17 cellular contexts compared by ENCODE assay signal in genomic region chr10:47243356-47243755, GRCh38. TPM values are rescaled to one million over a fixed set of nuclear protein-coding genes. Genes with fewer than 3 reads are reported as not detected.
A peak's percentile ranks its signal among the peaks of the same experiment; 100 is the strongest.
DNase-seq lines count a peak whose midpoint lies in the region; ATAC-seq and TF ChIP-seq lines count a peak whose summit lies in the region.
"Had no signal": no experiment of that assay in that cellular context is flagged by ENCODE, and none has a peak within 500 bp of the region (broad histone marks: within the 10 kb centered on the region; RNA-seq: fewer than 3 reads in every experiment).

No MANE protein-coding gene starts in this region.

- TF ChIP-seq EP300 in stomach (IDR thresholded peaks at IDR 0.05) = no peak

- 82 to 89% (median 88%) methylated on average over 3 to 4 of the region's 4 CpGs for WGBS in stomach, 5 donors
- 83 to 94% methylated on average over 3 to 4 of the region's 4 CpGs for WGBS in body of pancreas, 2 donors

- H3K4me1 ChIP-seq in stomach (no peaks in the 10 kb centered on the region), body of pancreas (no peaks in the 10 kb centered on the region)
- H3K4me1 ChIP-seq: BLaER1 had no signal

- H3K27me3 ChIP-seq in stomach = peaks cover 0 to 10% (median 0%) of the 10 kb centered on the region in 3 donors
- no peaks in the 10 kb centered on the region for H3K27me3 ChIP-seq in body of pancreas
- H3K27me3 ChIP-seq: BLaER1 had no signal

- H3K9me3 ChIP-seq in KOPT-K1 (ENCODE audit: insufficient read depth, low read length, poor library complexity, severe bottlenecking) = no peaks in the 10 kb centered on the region
- H3K9me3 ChIP-seq in stomach = no peaks in the 10 kb centered on the region
- no peaks in the 10 kb centered on the region for H3K9me3 ChIP-seq in body of pancreas
- H3K9me3 ChIP-seq: BLaER1 had no signal

- intact Hi-C loops in stomach (cut with DNase I; ENCODE audit: low total_unique reads) (no loop called here), body of pancreas (cut with DNase I) (no loop called here)

- TF ChIP-seq CTCF in stomach (IDR thresholded peaks at IDR 0.05) (no peak), body of pancreas (IDR thresholded peaks at IDR 0.05) (no peak)

- DNase-seq in activated CD8-positive, alpha-beta memory T cell treated with anti-CD3 and anti-CD28 coated beads for 24 hours = peak; percentile 37
- DNase-seq in activated CD8-positive, alpha-beta memory T cell treated with anti-CD3 and anti-CD28 coated beads, Interleukin-2, amount 50 U/mL, for 4 hours = no peak
- DNase-seq in mesenteric fat pad (ENCODE audit: low spot score) (peak; percentile 69), stomach (peak; percentile 8), body of pancreas (no peak)
- no peak for DNase-seq in activated effector memory CD4-positive, alpha-beta T cell treated with Interleukin-2 at 50 U/mL for 16 hours
- DNase-seq: 8988T; CD4-positive, alpha-beta memory T cell; DMS153; DMS79; GDM1; HCEC 1CT had no signal

- H3K36me3 ChIP-seq in KOPT-K1 (ENCODE audit: insufficient read depth, low read length) (no peaks in the 10 kb centered on the region), stomach (no peaks in the 10 kb centered on the region), body of pancreas (replicated peaks in 1 of 2; ENCODE audit: insufficient read depth in 1 of 2, low read depth in 2 of 2) (no peaks in the 10 kb centered on the region)
- H3K36me3 ChIP-seq: BLaER1 had no signal

- TF ChIP-seq POLR2A in stomach (IDR thresholded peaks at IDR 0.05) (no peak), body of pancreas (IDR thresholded peaks at IDR 0.05) (no peak)

- peak overlapping the region; percentile 26 for H3K27ac ChIP-seq in KOPT-K1 (ENCODE audit: low read depth, low read length, poor library complexity, severe bottlenecking)
- no peak overlapping the region for H3K27ac ChIP-seq in stomach
- H3K27ac ChIP-seq in body of pancreas = no peak overlapping the region
- H3K27ac ChIP-seq: BLaER1 had no signal

- H3K4me3 ChIP-seq in stomach (no peak overlapping the region), body of pancreas (no peak overlapping the region)
- H3K4me3 ChIP-seq: BLaER1, GM23338 had no signal

- ATAC-seq in HG03097 (IDR thresholded peaks at IDR 0.05; ENCODE audit: low FRiP score, unreplicated experiment) (no peak), body of pancreas (no peak)
- ATAC-seq: GM23338 had no signal

RNA-seq across cellular contexts. Expression of gene GDF10, which starts 56.6 kb away (rescaled TPM):
- total RNA-seq in mesenteric fat pad = 0.26 TPM
- total RNA-seq in stomach = 1 to 10 TPM in 1 of 5 donors, not detected in 4; 2.6 TPM
- polyA plus RNA-seq in stomach = under 1 TPM in 2 of 3 donors, not detected in 1; 0.31 to 0.90 TPM
- 1 to 10 TPM; 6.6 to 8.0 TPM for total RNA-seq in body of pancreas
- polyA plus RNA-seq: CD14-positive monocyte, GM23338 had no signal

Comparison
In these comparisons a context has a peak if more than half of its experiments do, and no peak if none do; other contexts are left out.
1. DNase-seq: peak in activated CD8-positive, alpha-beta memory T cell treated with anti-CD3 and anti-CD28 coated beads for 24 hours (single experiment), mesenteric fat pad (single experiment) and stomach (single experiment); none in activated CD8-positive, alpha-beta memory T cell treated with anti-CD3 and anti-CD28 coated beads, Interleukin-2, amount 50 U/mL, for 4 hours (single experiment), activated effector memory CD4-positive, alpha-beta T cell treated with Interleukin-2 at 50 U/mL for 16 hours (single experiment) and body of pancreas (0 of 4).